9 cellular contexts compared by ENCODE assay signal in genomic region chr10:29648114-29648982, GRCh38. TPM values are rescaled to one million over a fixed set of nuclear protein-coding genes. Genes with fewer than 3 reads are reported as not detected.
A peak's percentile ranks its signal among the peaks of the same experiment; 100 is the strongest.
DNase-seq lines count a peak whose midpoint lies in the region; ATAC-seq, FAIRE-seq and TF ChIP-seq lines count a peak whose summit lies in the region.
"Had no signal": no experiment of that assay in that cellular context is flagged by ENCODE, and none has a peak within 500 bp of the region (broad histone marks: within the 10 kb centered on the region; RNA-seq: fewer than 3 reads in every experiment).

No MANE protein-coding gene starts in this region.

- no peak overlapping the region for H3K4me2 ChIP-seq in IMR-90 (ENCODE audit: low read depth, low read length)

- FAIRE-seq in H54 (lab: Jason Lieb, UNC) = no peak

- 90% methylated on average over 2 of the region's 9 CpGs; no CpG with 5 or more reads in 1 of the 2 experiments for WGBS in IMR-90 (ENCODE audit: extremely low coverage in 2 of 2, insufficient read length in 1 of 2), 2 experiments

- H3K14ac ChIP-seq in IMR-90 (replicated peaks; ENCODE audit: low read depth, low read length) = peak overlapping the region; percentile 70

- peaks cover 40% of the 10 kb centered on the region for H3K9me1 ChIP-seq in IMR-90 (ENCODE audit: insufficient read depth, low read length)

- peak overlapping the region; percentile 76 for H2AK5ac ChIP-seq in IMR-90 (ENCODE audit: low read depth, low read length)

- peak overlapping the region; percentile 38; the same call in 1 of the 2 replicates for H3K18ac ChIP-seq in IMR-90 (ENCODE audit: low read depth, low read length)

- intact Hi-C loops in IMR-90 (cut with micrococcal nuclease) (no loop called here), left ventricle myocardium superior (cut with micrococcal nuclease) (no loop called here)

- H2BK20ac ChIP-seq in IMR-90 (ENCODE audit: low read depth, low read length) = peak overlapping the region; percentile 90

- no peaks in the 10 kb centered on the region for H3K27me3 ChIP-seq in IMR-90 (ENCODE audit: control insufficient read depth, insufficient read depth, low read length)

- DNase-seq in IMR-90 (peak; percentile 38), left ventricle myocardium superior (no peak), H54 (ENCODE audit: insufficient read length, low spot score) (no peak), NCI-H748 (lab: John Stamatoyannopoulos, UW; ENCODE audit: unreplicated experiment) (no peak), GM13976 (ENCODE audit: low spot score) (no peak)
- DNase-seq in activated T-cell treated with anti-CD3 and anti-CD28 coated beads, Interleukin-2, amount 50 U/mL, for 72 hours = peak; percentile 34 to 41
- DNase-seq in stimulated activated CD4-positive, alpha-beta T cell treated with anti-CD3 and anti-CD28 coated beads, Interleukin-4, amount 100 ng/mL, for 24 hours = peak; percentile 23

- 0 out of 2 replicates have a peak, but pooled peaks cover 1% of the 10 kb centered on the region for H3K36me3 ChIP-seq in IMR-90 (ENCODE audit: control insufficient read depth, insufficient read depth, low read length)

- peaks cover 28% of the 10 kb centered on the region for H3K4me1 ChIP-seq in IMR-90 (ENCODE audit: control insufficient read depth, insufficient read depth, low read length)

- no peaks in the 10 kb centered on the region for H3K27me3 Mint-ChIP-seq in activated T-cell treated with anti-CD3 and anti-CD28 coated beads, Interleukin-2, amount 50 U/mL, for 72 hours (ENCODE audit: low read depth)
- H3K27me3 Mint-ChIP-seq: central memory CD8-positive, alpha-beta T cell had no signal

- TF ChIP-seq POLR2A in IMR-90 (IDR thresholded peaks at IDR 0.05; ENCODE audit: low read depth, low read length) (no peak), H54 (IDR thresholded peaks at IDR 0.05; ENCODE audit: low read depth, low read length) (no peak)

- H3K36me3 Mint-ChIP-seq in activated T-cell treated with anti-CD3 and anti-CD28 coated beads, Interleukin-2, amount 50 U/mL, for 72 hours (ENCODE audit: insufficient read depth in 2 of 2) = peaks cover 0 to 2% of the 10 kb centered on the region in 2 donors

- peak overlapping the region; percentile 29 for H3K27ac Mint-ChIP-seq in activated T-cell treated with anti-CD3 and anti-CD28 coated beads, Interleukin-2, amount 50 U/mL, for 72 hours

- CTCF ChIA-PET in IMR-90 (lab: Yijun Ruan, JAX) = interaction anchor here (0.6 kb wide), 1 partner anchor 195 kb away, joined by 3 read pairs; no protein-coding TSS in a partner anchor

- peak overlapping the region; percentile 49 for H2AK9ac ChIP-seq in IMR-90 (replicated peaks; ENCODE audit: low read depth, low read length, poor library complexity)

- dilution Hi-C loops in IMR-90 (cut with HindIII; ENCODE audit: low sequenced_read_pairs, unreplicated experiment) = no loop called here

- H3K4me3 Mint-ChIP-seq in activated T-cell treated with anti-CD3 and anti-CD28 coated beads, Interleukin-2, amount 50 U/mL, for 72 hours = peak overlapping the region; percentile 64 to 83

- peaks cover 39% of the 10 kb centered on the region for H4K20me1 ChIP-seq in IMR-90 (ENCODE audit: insufficient read depth, low read length)

- no peak for TF ChIP-seq CTCF in IMR-90 (conservative IDR thresholded peaks at IDR 0.05; ENCODE audit: low read depth, low read length)
- no peak for TF ChIP-seq CTCF in GM13976 (IDR thresholded peaks at IDR 0.05; ENCODE audit: borderline replicate concordance, control extremely low read depth, extremely low read depth, insufficient read depth, missing control alignments)

- peak overlapping the region; percentile 34; the same call in 1 of the 2 replicates for H3K56ac ChIP-seq in IMR-90 (ENCODE audit: extremely low read depth, insufficient read depth, low read length)

- in situ Hi-C loops in IMR-90 (cut with MboI; ENCODE audit: low sequenced_read_pairs) (no loop called here), GM13976 (cut with MboI; ENCODE audit: low sequenced_read_pairs, unreplicated experiment) (no loop called here)

- TF ChIP-seq RAD21 in IMR-90 (IDR thresholded peaks at IDR 0.05; ENCODE audit: low read length) = no peak

- peak overlapping the region; percentile 65; the same call in 1 of the 3 replicates for H2BK15ac ChIP-seq in IMR-90 (ENCODE audit: low read depth, low read length)

- peaks cover 26 to 79% of the 10 kb centered on the region in 2 experiments for H3K79me1 ChIP-seq in IMR-90 (ENCODE audit: low read depth in 1 of 2, low read length in 2 of 2)

- H4K91ac ChIP-seq in IMR-90 (ENCODE audit: insufficient read depth, low read depth, low read length) = peak overlapping the region; percentile 60; the same call in 1 of the 2 replicates

- peak overlapping the region in 1 of 2 experiments; percentile 52; a peak in 2 of 4 replicates for H4K8ac ChIP-seq in IMR-90 (ENCODE audit: low read depth in 2 of 2, low read length in 2 of 2)

- H2BK120ac ChIP-seq in IMR-90 (ENCODE audit: low read depth, low read length) = peak overlapping the region; percentile 83

- H3K23ac ChIP-seq in IMR-90 (ENCODE audit: low read depth, low read length) = peak overlapping the region; percentile 86

- no peak overlapping the region for H3K4me3 ChIP-seq in IMR-90 (ENCODE audit: insufficient read depth, low read depth, low read length)

- H3K9ac ChIP-seq in IMR-90 (ENCODE audit: low read depth, low read length) = no peak overlapping the region

- H3K4ac ChIP-seq in IMR-90 (ENCODE audit: low read depth, low read length) = peak overlapping the region; percentile 83

- H2BK5ac ChIP-seq in IMR-90 (ENCODE audit: low read depth, low read length, poor library complexity, severe bottlenecking) = peak overlapping the region; percentile 22

- no peaks in the 10 kb centered on the region for H3K9me3 ChIP-seq in IMR-90 (ENCODE audit: control insufficient read depth, insufficient read depth, low read length)

- H3K27ac ChIP-seq in IMR-90 (ENCODE audit: insufficient read depth, low read length) = no peak overlapping the region; the same call in 1 of the 2 replicates

- H4K5ac ChIP-seq in IMR-90 (ENCODE audit: low read depth, low read length) = no peak overlapping the region

- no peaks in the 10 kb centered on the region for H3K9me3 Mint-ChIP-seq in activated T-cell treated with anti-CD3 and anti-CD28 coated beads, Interleukin-2, amount 50 U/mL, for 72 hours
- H3K9me3 Mint-ChIP-seq: central memory CD8-positive, alpha-beta T cell had no signal

- POLR2A ChIA-PET in IMR-90 (lab: Charles Lee; ENCODE audit: unreplicated experiment) = no interaction called here

- ATAC-seq in IMR-90 (ENCODE audit: low read depth) = no peak
- peak; percentile 82 to 83 for ATAC-seq in activated T-cell treated with anti-CD3 and anti-CD28 coated beads, Interleukin-2, amount 50 U/mL, for 72 hours (replicated peaks in 1 of 2)
- ATAC-seq in left ventricle myocardium superior = peak; percentile 12
- ATAC-seq in HG03025 (IDR thresholded peaks at IDR 0.05; ENCODE audit: low FRiP score, unreplicated experiment) = no peak

- H3K4me1 Mint-ChIP-seq in activated T-cell treated with anti-CD3 and anti-CD28 coated beads, Interleukin-2, amount 50 U/mL, for 72 hours (ENCODE audit: low read depth) = peaks cover 38% of the 10 kb centered on the region

- no TSS peak for BruUV-seq in IMR-90 (replicated peaks; lab: Mats Ljungman, UMichigan)

- no peak overlapping the region for H2AFZ ChIP-seq in IMR-90 (replicated peaks; ENCODE audit: low read length, poor library complexity)

TF ChIP-seq in IMR-90, 13 proteins besides CTCF, POLR2A, EP300 and RAD21:
- TF ChIP-seq RCOR1 (IDR thresholded peaks at IDR 0.05; ENCODE audit: insufficient replicate concordance, low read length) (peak; percentile 56), SMC3 (IDR thresholded peaks at IDR 0.05; ENCODE audit: low read depth, low read length) (no peak)

RNA-seq across cellular contexts. Expression of gene SVIL, which starts 13.6 kb away (rescaled TPM):
- total RNA-seq in IMR-90 (2012; rRNA removed) (11.5 and 13.6 TPM in 2 replicates), left ventricle myocardium superior (302 TPM)
- 10.9 and 11.6 TPM in 2 replicates for polyA plus RNA-seq in IMR-90 (2012; rRNA removed)
- polyA plus RNA-seq in IMR-90 (2012; cell fraction: cytosol; rRNA removed) = 4.9 and 6.7 TPM in 2 replicates
- polyA plus RNA-seq in IMR-90 (2012; cell fraction: nucleus; rRNA removed; ENCODE audit: low replicate concordance) = 19.7 and 44.0 TPM in 2 replicates
- total RNA-seq in activated T-cell treated with anti-CD3 and anti-CD28 coated beads, Interleukin-2, amount 50 U/mL, for 72 hours = 10 to 100 TPM; 12.2 to 14.2 TPM

Comparison
In these comparisons a context has a peak if more than half of its experiments do, and no peak if none do; other contexts are left out.
1. ATAC-seq: peak in activated T-cell treated with anti-CD3 and anti-CD28 coated beads, Interleukin-2, amount 50 U/mL, for 72 hours (2 of 2) and left ventricle myocardium superior (single experiment); none in IMR-90 (single experiment) and HG03025 (single experiment).
2. DNase-seq: peak in IMR-90 (single experiment), activated T-cell treated with anti-CD3 and anti-CD28 coated beads, Interleukin-2, amount 50 U/mL, for 72 hours (2 of 2) and stimulated activated CD4-positive, alpha-beta T cell treated with anti-CD3 and anti-CD28 coated beads, Interleukin-4, amount 100 ng/mL, for 24 hours (single experiment); none in left ventricle myocardium superior (single experiment), H54 (single experiment), NCI-H748 (single experiment) and GM13976 (single experiment).
3. RNA of gene SVIL, which starts 13.6 kb away (total RNA-seq): 302 TPM in left ventricle myocardium superior (single experiment); 12.2 to 14.2 TPM in activated T-cell treated with anti-CD3 and anti-CD28 coated beads, Interleukin-2, amount 50 U/mL, for 72 hours and 11.5 to 13.6 TPM in IMR-90; every median in the first group is over 10 times any median in the second.